In the genomic region with DNA sequence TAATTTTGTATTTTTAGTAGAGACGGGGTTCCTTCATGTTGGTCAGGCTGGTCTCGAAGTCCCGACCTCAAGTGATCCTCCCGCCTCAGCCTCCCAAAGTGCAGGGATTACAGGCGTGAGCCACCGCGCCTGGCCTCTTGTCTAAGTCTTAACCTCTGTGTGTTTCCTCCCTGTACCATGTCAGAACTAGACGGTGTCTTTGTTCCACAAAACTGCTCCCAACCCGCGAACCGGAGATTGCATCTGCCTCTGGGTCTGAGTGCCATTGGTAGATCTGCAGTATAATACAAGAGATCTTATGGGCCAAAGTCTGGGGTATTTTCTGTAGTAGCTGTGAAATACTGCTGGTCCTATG, we compare ENCODE assay signal across 1 cellular context.
TF ChIP-seq lines count a peak whose summit lies in the region.

No MANE protein-coding gene starts in this region.

TF ChIP-seq in GM23338, 12 proteins besides CTCF, POLR2A, EP300 and RAD21:
- TF ChIP-seq, protein P1, sequence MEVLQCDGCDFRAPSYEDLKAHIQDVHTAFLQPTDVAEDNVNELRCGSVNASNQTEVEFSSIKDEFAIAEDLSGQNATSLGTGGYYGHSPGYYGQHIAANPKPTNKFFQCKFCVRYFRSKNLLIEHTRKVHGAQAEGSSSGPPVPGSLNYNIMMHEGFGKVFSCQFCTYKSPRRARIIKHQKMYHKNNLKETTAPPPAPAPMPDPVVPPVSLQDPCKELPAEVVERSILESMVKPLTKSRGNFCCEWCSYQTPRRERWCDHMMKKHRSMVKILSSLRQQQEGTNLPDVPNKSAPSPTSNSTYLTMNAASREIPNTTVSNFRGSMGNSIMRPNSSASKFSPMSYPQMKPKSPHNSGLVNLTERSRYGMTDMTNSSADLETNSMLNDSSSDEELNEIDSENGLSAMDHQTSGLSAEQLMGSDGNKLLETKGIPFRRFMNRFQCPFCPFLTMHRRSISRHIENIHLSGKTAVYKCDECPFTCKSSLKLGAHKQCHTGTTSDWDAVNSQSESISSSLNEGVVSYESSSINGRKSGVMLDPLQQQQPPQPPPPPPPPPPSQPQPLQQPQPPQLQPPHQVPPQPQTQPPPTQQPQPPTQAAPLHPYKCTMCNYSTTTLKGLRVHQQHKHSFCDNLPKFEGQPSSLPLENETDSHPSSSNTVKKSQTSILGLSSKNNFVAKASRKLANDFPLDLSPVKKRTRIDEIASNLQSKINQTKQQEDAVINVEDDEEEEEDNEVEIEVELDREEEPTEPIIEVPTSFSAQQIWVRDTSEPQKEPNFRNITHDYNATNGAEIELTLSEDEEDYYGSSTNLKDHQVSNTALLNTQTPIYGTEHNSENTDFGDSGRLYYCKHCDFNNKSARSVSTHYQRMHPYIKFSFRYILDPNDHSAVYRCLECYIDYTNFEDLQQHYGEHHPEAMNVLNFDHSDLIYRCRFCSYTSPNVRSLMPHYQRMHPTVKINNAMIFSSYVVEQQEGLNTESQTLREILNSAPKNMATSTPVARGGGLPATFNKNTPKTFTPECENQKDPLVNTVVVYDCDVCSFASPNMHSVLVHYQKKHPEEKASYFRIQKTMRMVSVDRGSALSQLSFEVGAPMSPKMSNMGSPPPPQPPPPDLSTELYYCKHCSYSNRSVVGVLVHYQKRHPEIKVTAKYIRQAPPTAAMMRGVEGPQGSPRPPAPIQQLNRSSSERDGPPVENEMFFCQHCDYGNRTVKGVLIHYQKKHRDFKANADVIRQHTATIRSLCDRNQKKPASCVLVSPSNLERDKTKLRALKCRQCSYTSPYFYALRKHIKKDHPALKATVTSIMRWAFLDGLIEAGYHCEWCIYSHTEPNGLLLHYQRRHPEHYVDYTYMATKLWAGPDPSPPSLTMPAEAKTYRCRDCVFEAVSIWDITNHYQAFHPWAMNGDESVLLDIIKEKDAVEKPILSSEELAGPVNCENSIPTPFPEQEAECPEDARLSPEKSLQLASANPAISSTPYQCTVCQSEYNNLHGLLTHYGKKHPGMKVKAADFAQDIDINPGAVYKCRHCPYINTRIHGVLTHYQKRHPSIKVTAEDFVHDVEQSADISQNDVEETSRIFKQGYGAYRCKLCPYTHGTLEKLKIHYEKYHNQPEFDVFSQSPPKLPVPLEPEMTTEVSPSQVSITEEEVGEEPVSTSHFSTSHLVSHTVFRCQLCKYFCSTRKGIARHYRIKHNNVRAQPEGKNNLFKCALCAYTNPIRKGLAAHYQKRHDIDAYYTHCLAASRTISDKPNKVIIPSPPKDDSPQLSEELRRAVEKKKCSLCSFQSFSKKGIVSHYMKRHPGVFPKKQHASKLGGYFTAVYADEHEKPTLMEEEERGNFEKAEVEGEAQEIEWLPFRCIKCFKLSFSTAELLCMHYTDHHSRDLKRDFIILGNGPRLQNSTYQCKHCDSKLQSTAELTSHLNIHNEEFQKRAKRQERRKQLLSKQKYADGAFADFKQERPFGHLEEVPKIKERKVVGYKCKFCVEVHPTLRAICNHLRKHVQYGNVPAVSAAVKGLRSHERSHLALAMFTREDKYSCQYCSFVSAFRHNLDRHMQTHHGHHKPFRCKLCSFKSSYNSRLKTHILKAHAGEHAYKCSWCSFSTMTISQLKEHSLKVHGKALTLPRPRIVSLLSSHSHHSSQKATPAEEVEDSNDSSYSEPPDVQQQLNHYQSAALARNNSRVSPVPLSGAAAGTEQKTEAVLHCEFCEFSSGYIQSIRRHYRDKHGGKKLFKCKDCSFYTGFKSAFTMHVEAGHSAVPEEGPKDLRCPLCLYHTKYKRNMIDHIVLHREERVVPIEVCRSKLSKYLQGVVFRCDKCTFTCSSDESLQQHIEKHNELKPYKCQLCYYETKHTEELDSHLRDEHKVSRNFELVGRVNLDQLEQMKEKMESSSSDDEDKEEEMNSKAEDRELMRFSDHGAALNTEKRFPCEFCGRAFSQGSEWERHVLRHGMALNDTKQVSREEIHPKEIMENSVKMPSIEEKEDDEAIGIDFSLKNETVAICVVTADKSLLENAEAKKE (CRISPR knock-in tag; IDR thresholded peaks at IDR 0.05): no peak
- TF ChIP-seq EZH2 (IDR thresholded peaks at IDR 0.05; ENCODE audit: low read depth, unreplicated experiment) (no peak), CREB1 (CRISPR knock-in tag; IDR thresholded peaks at IDR 0.05; ENCODE audit: low read depth) (no peak), NANOG (IDR thresholded peaks at IDR 0.05; ENCODE audit: borderline replicate concordance) (no peak), JUNB (IDR thresholded peaks at IDR 0.05; ENCODE audit: unreplicated experiment) (no peak), EZH2phosphoT487 (IDR thresholded peaks at IDR 0.05; ENCODE audit: unreplicated experiment) (no peak), POLR2AphosphoS5 (IDR thresholded peaks at IDR 0.05; ENCODE audit: low read depth) (no peak), ZNF114 (CRISPR knock-in tag; IDR thresholded peaks at IDR 0.05) (no peak), ZNF331 (CRISPR knock-in tag; IDR thresholded peaks at IDR 0.05; ENCODE audit: low read depth) (no peak)
